ENCODE assay signal across 15 cellular contexts in genomic region chr17:18105027-18105426, GRCh38. TPM values are rescaled to one million over a fixed set of nuclear protein-coding genes. Genes with fewer than 3 reads are reported as not detected.
DNase-seq lines count a peak whose midpoint lies in the region; ATAC-seq, FAIRE-seq and TF ChIP-seq lines count a peak whose summit lies in the region.
"Had no signal": no experiment of that assay in that cellular context is flagged by ENCODE, and none has a peak within 500 bp of the region (broad histone marks: within the 10 kb centered on the region; RNA-seq: fewer than 3 reads in every experiment).

No MANE protein-coding gene starts in this region.

- dilution Hi-C loops in mammary epithelial cell (cut with HindIII; ENCODE audit: low sequenced_read_pairs) = no loop called here

- TF ChIP-seq POLR2A in right lobe of liver (IDR thresholded peaks at IDR 0.05) (no peak), HepG2 (IDR thresholded peaks at IDR 0.05; ENCODE audit: insufficient read depth in 1 of 2, low read depth in 2 of 2, low read length in 2 of 2) (0 out of 4 replicates have a peak, but pooled peaks of 1 of the 2 experiments have one; percentile 26)

- WGBS in right lobe of liver (ENCODE audit: insufficient coverage, low coverage, low lambda C conversion rate, missing lambda C conversion rate) = no CpG with 5 or more reads among the region's 3 CpGs
- 83% methylated on average over 1 of the region's 3 CpGs for WGBS in HepG2 (ENCODE audit: low lambda C conversion rate)
- WGBS in mammary epithelial cell (ENCODE audit: low coverage, missing lambda C conversion rate) = 95% methylated on average over 3 of the region's 3 CpGs

- peaks cover 4% of the 10 kb centered on the region for H3K4me1 Mint-ChIP-seq in central memory CD8-positive, alpha-beta T cell
- peaks cover 11% of the 10 kb centered on the region for H3K4me1 Mint-ChIP-seq in neural progenitor cell
- peaks cover 19 to 24% of the 10 kb centered on the region in 2 donors for H3K4me1 Mint-ChIP-seq in stimulated activated naive B cell treated with anti-CD40 and anti-IgM and Interleukin-4, amounts not matched to agents 10 μg/mL and 1 μg/mL and 100 μg/mL, for 72 hours
- H3K4me1 Mint-ChIP-seq: CD8-positive, alpha-beta memory T cell had no signal

- H3K9me3 Mint-ChIP-seq in central memory CD8-positive, alpha-beta T cell = no peaks in the 10 kb centered on the region
- H3K9me3 Mint-ChIP-seq in neural progenitor cell = no peaks in the 10 kb centered on the region
- H3K9me3 Mint-ChIP-seq in stimulated activated naive B cell treated with anti-CD40 and anti-IgM and Interleukin-4, amounts not matched to agents 10 μg/mL and 1 μg/mL and 100 μg/mL, for 72 hours = no peaks in the 10 kb centered on the region
- H3K9me3 Mint-ChIP-seq: CD8-positive, alpha-beta memory T cell had no signal

- BruUV-seq in HepG2 (replicated peaks; lab: Mats Ljungman, UMichigan) (no TSS peak), mammary epithelial cell (replicated peaks; lab: Mats Ljungman, UMichigan) (no TSS peak)

- POLR2A ChIA-PET in HepG2 (lab: Yijun Ruan, JAX) = no interaction called here

- H3K4me1 ChIP-seq in right lobe of liver (peaks cover 0 to 3% (median 0%) of the 10 kb centered on the region in 4 donors), HepG2 (ENCODE audit: insufficient read depth, low read length) (no peaks in the 10 kb centered on the region), neural progenitor cell (no peaks in the 10 kb centered on the region), mammary epithelial cell (ENCODE audit: insufficient read depth, low read length) (no peaks in the 10 kb centered on the region)
- H3K4me1 ChIP-seq: A549, Caco-2 had no signal

- H3K36me3 Mint-ChIP-seq in central memory CD8-positive, alpha-beta T cell (ENCODE audit: insufficient read depth) = peaks cover 14% of the 10 kb centered on the region
- peaks cover 8% of the 10 kb centered on the region for H3K36me3 Mint-ChIP-seq in neural progenitor cell
- H3K36me3 Mint-ChIP-seq in stimulated activated naive B cell treated with anti-CD40 and anti-IgM and Interleukin-4, amounts not matched to agents 10 μg/mL and 1 μg/mL and 100 μg/mL, for 72 hours = peaks cover 27 to 45% of the 10 kb centered on the region in 2 donors

- in situ Hi-C loops in HepG2 (cut with HindIII; ENCODE audit: extremely low pct_ligation_motif_present, low pct_unique_long_range_greater_than_20kb) (loop anchor here (25.0 kb wide), 1 partner anchor 93 kb away; no protein-coding TSS in a partner anchor), mammary epithelial cell (cut with MboI; ENCODE audit: low sequenced_read_pairs in 2 of 2) (no loop called here)

- H3K9me3 ChIP-seq in right lobe of liver = no peaks in the 10 kb centered on the region
- H3K9me3 ChIP-seq in HepG2 (ENCODE audit: low read length) = no peaks in the 10 kb centered on the region
- no peaks in the 10 kb centered on the region for H3K9me3 ChIP-seq in neural progenitor cell (ENCODE audit: low read depth)
- H3K9me3 ChIP-seq in mammary epithelial cell (replicated peaks; ENCODE audit: insufficient read depth, low read length) = no peaks in the 10 kb centered on the region
- H3K9me3 ChIP-seq: A549, Caco-2 had no signal

- no peak for TF ChIP-seq RAD21 in HepG2 (CRISPR knock-in tag; IDR thresholded peaks at IDR 0.05)

- no peak overlapping the region for H3K27ac ChIP-seq in right lobe of liver
- H3K27ac ChIP-seq in HepG2 (ENCODE audit: extremely low read length, insufficient read depth, low read length) = no peak overlapping the region
- H3K27ac ChIP-seq in neural progenitor cell = no peak overlapping the region
- H3K27ac ChIP-seq in mammary epithelial cell (ENCODE audit: insufficient read depth, low read depth, low read length) = no peak overlapping the region
- H3K27ac ChIP-seq: A549, GM23248 had no signal

- CTCF ChIA-PET in HepG2 (lab: Yijun Ruan, JAX; ENCODE audit: low intra/inter-chr PET ratio, low total read pairs) (no interaction called here), mammary epithelial cell (lab: Charles Lee; ENCODE audit: low non-redundant PET) (no interaction called here)

- H3K36me3 ChIP-seq in right lobe of liver (peaks cover 0 to 23% (median 7%) of the 10 kb centered on the region in 4 donors), HepG2 (replicated peaks in 1 of 2; ENCODE audit: control insufficient read depth in 1 of 2, insufficient read depth in 2 of 2, low read length in 2 of 2) (peaks cover 1 to 23% of the 10 kb centered on the region in 2 experiments; a peak in 4 of 5 replicates), neural progenitor cell (no peaks in the 10 kb centered on the region), mammary epithelial cell (ENCODE audit: insufficient read depth, low read length) (peaks cover 6% of the 10 kb centered on the region)

- H3F3A ChIP-seq in neural progenitor cell (ENCODE audit: low read depth) = no peaks in the 10 kb centered on the region

- H3K27ac Mint-ChIP-seq in central memory CD8-positive, alpha-beta T cell (ENCODE audit: low read depth) = peak overlapping the region; percentile 29
- peak overlapping the region; percentile 42 for H3K27ac Mint-ChIP-seq in neural progenitor cell
- peak overlapping the region; percentile 11 for H3K27ac Mint-ChIP-seq in stimulated activated naive B cell treated with anti-CD40 and anti-IgM and Interleukin-4, amounts not matched to agents 10 μg/mL and 1 μg/mL and 100 μg/mL, for 72 hours

- intact Hi-C loops in right lobe of liver (cut with DNase I) = no loop called here
- intact Hi-C loops in HepG2 (cut with micrococcal nuclease; ENCODE audit: unreplicated experiment) = no loop called here
- intact Hi-C loops in mammary epithelial cell (cut with micrococcal nuclease) = no loop called here

- H3K4me2 ChIP-seq in HepG2 (ENCODE audit: low read depth, low read length) (no peak overlapping the region), neural progenitor cell (no peak overlapping the region), mammary epithelial cell (ENCODE audit: insufficient read depth, low read depth, low read length) (no peak overlapping the region)
- H3K4me2 ChIP-seq: A549 had no signal

- H4K20me1 ChIP-seq in HepG2 (ENCODE audit: insufficient read depth, low read length) (no peaks in the 10 kb centered on the region), neural progenitor cell (ENCODE audit: low read depth) (no peaks in the 10 kb centered on the region), mammary epithelial cell (ENCODE audit: insufficient read depth, low read length) (no peaks in the 10 kb centered on the region)

- FAIRE-seq in HepG2 (lab: Jason Lieb, UNC) = no peak
- FAIRE-seq: A549, H54 had no signal

- H3K79me2 ChIP-seq in HepG2 (ENCODE audit: insufficient read depth, low read length) = no peaks in the 10 kb centered on the region
- H3K79me2 ChIP-seq in neural progenitor cell (ENCODE audit: low read depth) = no peaks in the 10 kb centered on the region
- H3K79me2 ChIP-seq in mammary epithelial cell (ENCODE audit: insufficient read depth, low read length) = no peaks in the 10 kb centered on the region

- TF ChIP-seq EP300 in HepG2 (IDR thresholded peaks at IDR 0.05; ENCODE audit: low read depth in 2 of 2, low read length in 2 of 2) (no peak), HepG2 (CRISPR knock-in tag; IDR thresholded peaks at IDR 0.05; ENCODE audit: borderline replicate concordance) (no peak)

- DNase-seq in right lobe of liver (peak in 1 of 3 donors; percentile 56), HepG2 (ENCODE audit: low spot score) (no peak), neural progenitor cell (ENCODE audit: low spot score) (no peak), mammary epithelial cell (no peak), GF-D8 (lab: John Stamatoyannopoulos, UW) (no peak)
- DNase-seq in central memory CD8-positive, alpha-beta T cell (ENCODE audit: low spot score in 2 of 2) = no peak
- DNase-seq in stimulated activated naive B cell treated with anti-CD40 and anti-IgM and Interleukin-4, amounts not matched to agents 10 μg/mL and 1 μg/mL and 100 μg/mL, for 72 hours = no peak
- DNase-seq: Caco-2; CD8-positive, alpha-beta memory T cell; DND-41; GDM1; GM23248 had no signal

- no peaks in the 10 kb centered on the region for H3K27me3 ChIP-seq in right lobe of liver
- no peaks in the 10 kb centered on the region for H3K27me3 ChIP-seq in HepG2 (ENCODE audit: control insufficient read depth in 1 of 2, insufficient read depth in 2 of 2, low read length in 2 of 2)
- H3K27me3 ChIP-seq in neural progenitor cell = no peaks in the 10 kb centered on the region
- H3K27me3 ChIP-seq in mammary epithelial cell (ENCODE audit: insufficient read depth, low read length) = no peaks in the 10 kb centered on the region

- no peak for TF ChIP-seq CTCF in right lobe of liver (IDR thresholded peaks at IDR 0.05)
- TF ChIP-seq CTCF in HepG2 (CRISPR knock-in tag; IDR thresholded peaks at IDR 0.05) = no peak
- no peak for TF ChIP-seq CTCF in neural progenitor cell (IDR thresholded peaks at IDR 0.05)
- TF ChIP-seq CTCF in mammary epithelial cell (conservative IDR thresholded peaks at IDR 0.05 in 1 of 2, IDR thresholded peaks at IDR 0.05 in 1 of 2; ENCODE audit: extremely low read depth in 1 of 2, insufficient read depth in 1 of 2, low read depth in 1 of 2, low read length in 2 of 2) = no peak

- no peaks in the 10 kb centered on the region for H3K27me3 Mint-ChIP-seq in central memory CD8-positive, alpha-beta T cell
- peaks cover 4% of the 10 kb centered on the region for H3K27me3 Mint-ChIP-seq in neural progenitor cell (ENCODE audit: insufficient read depth, low read depth)
- no peaks in the 10 kb centered on the region for H3K27me3 Mint-ChIP-seq in stimulated activated naive B cell treated with anti-CD40 and anti-IgM and Interleukin-4, amounts not matched to agents 10 μg/mL and 1 μg/mL and 100 μg/mL, for 72 hours
- H3K27me3 Mint-ChIP-seq: CD8-positive, alpha-beta memory T cell had no signal

- H3K9ac ChIP-seq in HepG2 (ENCODE audit: insufficient read depth, low read depth, low read length) (no peak overlapping the region), neural progenitor cell (no peak overlapping the region), mammary epithelial cell (ENCODE audit: insufficient read depth, low read length) (no peak overlapping the region)
- H3K9ac ChIP-seq: GM23248 had no signal

- ATAC-seq in right lobe of liver (peak in 3 of 4 donors; percentile 1 to 21 (median 2)), HepG2 (no peak), GM21515 (IDR thresholded peaks at IDR 0.05; ENCODE audit: unreplicated experiment) (no peak)
- no peak for ATAC-seq in central memory CD8-positive, alpha-beta T cell (replicated peaks; ENCODE audit: extremely low read depth, poor library complexity, severe bottlenecking)
- ATAC-seq in stimulated activated naive B cell treated with anti-CD40 and anti-IgM and Interleukin-4, amounts not matched to agents 10 μg/mL and 1 μg/mL and 100 μg/mL, for 72 hours (replicated peaks) = no peak
- ATAC-seq: A549 had no signal

- no peak overlapping the region for H3K4me3 ChIP-seq in right lobe of liver
- no peak overlapping the region for H3K4me3 ChIP-seq in HepG2 (replicated peaks in 1 of 3; ENCODE audit: insufficient read depth in 1 of 3, low read depth in 2 of 3, low read length in 3 of 3)
- no peak overlapping the region for H3K4me3 ChIP-seq in neural progenitor cell
- H3K4me3 ChIP-seq in mammary epithelial cell (replicated peaks in 1 of 3; ENCODE audit: insufficient read depth in 1 of 3, low read depth in 2 of 3, low read length in 3 of 3) = no peak overlapping the region
- H3K4me3 ChIP-seq: A549, GM23248 had no signal

- H2AFZ ChIP-seq in HepG2 (ENCODE audit: low read length) (no peak overlapping the region), neural progenitor cell (replicated peaks) (no peak overlapping the region), mammary epithelial cell (ENCODE audit: low read depth, low read length) (no peak overlapping the region)
- H2AFZ ChIP-seq: GM23248 had no signal

- H3K4me3 Mint-ChIP-seq in central memory CD8-positive, alpha-beta T cell = no peak overlapping the region
- H3K4me3 Mint-ChIP-seq in neural progenitor cell = no peak overlapping the region
- H3K4me3 Mint-ChIP-seq in stimulated activated naive B cell treated with anti-CD40 and anti-IgM and Interleukin-4, amounts not matched to agents 10 μg/mL and 1 μg/mL and 100 μg/mL, for 72 hours = no peak overlapping the region
- H3K4me3 Mint-ChIP-seq: CD8-positive, alpha-beta memory T cell had no signal

RNA-seq across cellular contexts. Expression of gene MYO15A, which starts 3.5 kb away (rescaled TPM):
- 1 to 10 TPM in 4 of 6 experiments, under 1 TPM in 2; 0.19 to 6.2 (median 1.5) TPM for total RNA-seq in right lobe of liver
- 0.07 and 0.18 TPM in 2 replicates for total RNA-seq in HepG2 (2016; rRNA removed; fragmentation: Illumina TruSeq; extraction: Trizol)
- total RNA-seq in HepG2 (2016; cell fraction: cytosol; rRNA removed; fragmentation: Illumina TruSeq; extraction: Trizol; ENCODE audit: low read depth) = not detected in 2 replicates
- total RNA-seq in HepG2 (2016; cell fraction: insoluble cytoplasmic fraction; rRNA removed; fragmentation: Illumina TruSeq; extraction: Trizol) = 0.11 TPM in 1 of 2 replicates, not detected in the other
- total RNA-seq in HepG2 (2016; cell fraction: membrane; rRNA removed; fragmentation: Illumina TruSeq; extraction: Trizol) = not detected in 2 replicates
- not detected in 2 replicates for total RNA-seq in HepG2 (2016; cell fraction: nucleus; rRNA removed; fragmentation: Illumina TruSeq; extraction: Trizol)
- polyA plus RNA-seq in HepG2 (2011; rRNA removed) = 0.20 and 0.35 TPM in 2 replicates
- 0.01 and 0.04 TPM in 2 replicates for polyA plus RNA-seq in HepG2 (2011; cell fraction: cytosol; rRNA removed)
- 2.3 and 2.8 TPM in 2 replicates for polyA plus RNA-seq in HepG2 (2011; cell fraction: nucleus; rRNA removed)
- polyA plus RNA-seq in HepG2 (2012) = 0.23 and 0.32 TPM in 2 replicates
- not detected in 2 replicates for polyA plus RNA-seq in HepG2 (2016; cell fraction: cytosol; fragmentation: Illumina TruSeq; extraction: Trizol; ENCODE audit: low read depth)
- polyA plus RNA-seq in HepG2 (2016; cell fraction: insoluble cytoplasmic fraction; fragmentation: Illumina TruSeq; extraction: Trizol; ENCODE audit: low read depth) = not detected in 2 replicates
- polyA plus RNA-seq in HepG2 (2016; cell fraction: membrane; fragmentation: Illumina TruSeq; extraction: Trizol; ENCODE audit: low read depth) = not detected in 2 replicates
- 0.56 and 0.60 TPM in 2 replicates for polyA plus RNA-seq in HepG2 (2016; cell fraction: nucleus; fragmentation: Illumina TruSeq; extraction: Trizol; ENCODE audit: insufficient read depth, low read depth)
- polyA minus RNA-seq in HepG2 (2011; rRNA and poly(A)+ RNA removed; ENCODE audit: low replicate concordance) = 0.02 and 0.28 TPM in 2 replicates
- polyA minus RNA-seq in HepG2 (2011; cell fraction: cytosol; rRNA and poly(A)+ RNA removed) = not detected in 2 replicates
- 0.52 and 0.75 TPM in 2 replicates for polyA minus RNA-seq in HepG2 (2011; cell fraction: nucleus; rRNA and poly(A)+ RNA removed)
- total RNA-seq in neural progenitor cell (ENCODE audit: low replicate concordance) = 1.2 and 5.4 TPM in 2 replicates
- under 1 TPM; 0.67 to 0.87 TPM for total RNA-seq in mammary epithelial cell
- 0.69 TPM for polyA plus RNA-seq in mammary epithelial cell
- polyA minus RNA-seq in mammary epithelial cell = not detected
- total RNA-seq: Caco-2 had no signal

RNA-seq across cellular contexts. Expression of gene DRG2, which starts 17.3 kb away (rescaled TPM):
- 10 to 100 TPM; 10.4 to 28.8 (median 17.3) TPM for total RNA-seq in right lobe of liver
- total RNA-seq in HepG2 (2016; rRNA removed; fragmentation: Illumina TruSeq; extraction: Trizol) = 23.0 and 26.6 TPM in 2 replicates
- 34.5 and 35.0 TPM in 2 replicates for total RNA-seq in HepG2 (2016; cell fraction: cytosol; rRNA removed; fragmentation: Illumina TruSeq; extraction: Trizol; ENCODE audit: low read depth)
- 19.6 and 31.0 TPM in 2 replicates for total RNA-seq in HepG2 (2016; cell fraction: insoluble cytoplasmic fraction; rRNA removed; fragmentation: Illumina TruSeq; extraction: Trizol)
- 18.9 and 21.9 TPM in 2 replicates for total RNA-seq in HepG2 (2016; cell fraction: membrane; rRNA removed; fragmentation: Illumina TruSeq; extraction: Trizol)
- 27.8 and 29.3 TPM in 2 replicates for total RNA-seq in HepG2 (2016; cell fraction: nucleus; rRNA removed; fragmentation: Illumina TruSeq; extraction: Trizol)
- polyA plus RNA-seq in HepG2 (2011; rRNA removed) = 20.1 and 24.9 TPM in 2 replicates
- polyA plus RNA-seq in HepG2 (2011; cell fraction: cytosol; rRNA removed) = 16.7 and 20.6 TPM in 2 replicates
- polyA plus RNA-seq in HepG2 (2011; cell fraction: nucleus; rRNA removed) = 78.3 and 80.8 TPM in 2 replicates
- polyA plus RNA-seq in HepG2 (2012) = 18.5 and 21.7 TPM in 2 replicates
- 7.5 and 8.3 TPM in 2 replicates for polyA plus RNA-seq in HepG2 (2016; cell fraction: cytosol; fragmentation: Illumina TruSeq; extraction: Trizol; ENCODE audit: low read depth)
- polyA plus RNA-seq in HepG2 (2016; cell fraction: insoluble cytoplasmic fraction; fragmentation: Illumina TruSeq; extraction: Trizol; ENCODE audit: low read depth) = 19.2 and 22.3 TPM in 2 replicates
- 10.0 and 11.1 TPM in 2 replicates for polyA plus RNA-seq in HepG2 (2016; cell fraction: membrane; fragmentation: Illumina TruSeq; extraction: Trizol; ENCODE audit: low read depth)
- 47.8 and 50.0 TPM in 2 replicates for polyA plus RNA-seq in HepG2 (2016; cell fraction: nucleus; fragmentation: Illumina TruSeq; extraction: Trizol; ENCODE audit: insufficient read depth, low read depth)
- polyA minus RNA-seq in HepG2 (2011; rRNA and poly(A)+ RNA removed; ENCODE audit: low replicate concordance) = 43.9 and 69.9 TPM in 2 replicates
- polyA minus RNA-seq in HepG2 (2011; cell fraction: cytosol; rRNA and poly(A)+ RNA removed) = 10.0 and 13.9 TPM in 2 replicates
- 46.6 and 47.5 TPM in 2 replicates for polyA minus RNA-seq in HepG2 (2011; cell fraction: nucleus; rRNA and poly(A)+ RNA removed)
- 24.8 and 46.5 TPM in 2 replicates for total RNA-seq in neural progenitor cell (ENCODE audit: low replicate concordance)
- total RNA-seq in mammary epithelial cell = 10 to 100 TPM; 36.3 to 37.5 TPM
- polyA plus RNA-seq in mammary epithelial cell = 38.4 TPM
- 34.6 TPM for polyA minus RNA-seq in mammary epithelial cell

Comparison
In these comparisons a context has a peak if more than half of its experiments do, and no peak if none do; other contexts are left out.
1. ATAC-seq: peak in right lobe of liver (3 of 4); none in HepG2 (single experiment), central memory CD8-positive, alpha-beta T cell (single experiment), stimulated activated naive B cell treated with anti-CD40 and anti-IgM and Interleukin-4, amounts not matched to agents 10 μg/mL and 1 μg/mL and 100 μg/mL, for 72 hours (0 of 2) and GM21515 (single experiment).
2. Peak in every context shown above with its lines, with median percentiles within 50 percentile points of each other: H3K27ac Mint-ChIP-seq.